Comparison of ENCODE assay signal across 9 cellular contexts in genomic region chr2:5696351-5696740, GRCh38. TPM values are rescaled to one million over a fixed set of nuclear protein-coding genes. Genes with fewer than 3 reads are reported as not detected.
DNase-seq lines count a peak whose midpoint lies in the region; ATAC-seq, FAIRE-seq and TF ChIP-seq lines count a peak whose summit lies in the region.
"Had no signal": no experiment of that assay in that cellular context is flagged by ENCODE, and none has a peak within 500 bp of the region (broad histone marks: within the 10 kb centered on the region; RNA-seq: fewer than 3 reads in every experiment).

No MANE protein-coding gene starts in this region.

- no peak overlapping the region for H3K27ac Mint-ChIP-seq in activated B cell treated with CpG ODN at 0.5 μM for 24 hours

- ATAC-seq in activated B cell treated with CpG ODN at 0.5 μM for 24 hours (ENCODE audit: low read depth) (peak; percentile 10), HG03457 (IDR thresholded peaks at IDR 0.05; ENCODE audit: unreplicated experiment) (no peak)

- no peak for TF ChIP-seq EP300 in transverse colon (IDR thresholded peaks at IDR 0.05; ENCODE audit: low read depth)

- TF ChIP-seq CTCF in activated B cell treated with CpG ODN at 0.5 μM for 24 hours (IDR thresholded peaks at IDR 0.05) (no peak), kidney (IDR thresholded peaks at IDR 0.05; ENCODE audit: borderline replicate concordance, extremely low read depth, insufficient read depth) (no peak), transverse colon (IDR thresholded peaks at IDR 0.05) (no peak), GM20000 (IDR thresholded peaks at IDR 0.05; ENCODE audit: extremely low read depth, missing control alignments) (no peak)

- no peak overlapping the region for H3K4me3 ChIP-seq in kidney (ENCODE audit: low read length in 2 of 2)
- peak overlapping the region; percentile 7 to 45 (median 22) for H3K4me3 ChIP-seq in transverse colon

- TF ChIP-seq POLR2A in transverse colon (IDR thresholded peaks at IDR 0.05): no peak

- POLR2A ChIA-PET in activated B cell treated with CpG ODN at 0.5 μM for 24 hours (lab: Charles Lee): no interaction called here

- FAIRE-seq in kidney (lab: Jason Lieb, UNC) (no peak), HTR-8/SVneo (lab: Jason Lieb, UNC) (no peak)

- H3K4me3 Mint-ChIP-seq in activated B cell treated with CpG ODN at 0.5 μM for 24 hours: peak overlapping the region; percentile 78

- no peaks in the 10 kb centered on the region for H3K9me3 Mint-ChIP-seq in activated B cell treated with CpG ODN at 0.5 μM for 24 hours
- H3K9me3 Mint-ChIP-seq: T-helper 1 cell treated with Interleukin-12 subunit alpha and Interleukin-12 subunit beta and Interleukin-4 antibody, amounts not matched to agents 30 μg/mL and 1 μg/mL, for 36 hours had no signal

- CTCF ChIA-PET in activated B cell treated with CpG ODN at 0.5 μM for 24 hours (lab: Charles Lee): no interaction called here

- 34% methylated on average over 49 of the region's 49 CpGs; no CpG with 5 or more reads in 1 of the 2 donors for WGBS in transverse colon (ENCODE audit: low coverage in 1 of 2), 2 donors

- H3K4me1 Mint-ChIP-seq in activated B cell treated with CpG ODN at 0.5 μM for 24 hours: peaks cover 13% of the 10 kb centered on the region

- H3K4me1 ChIP-seq in kidney (ENCODE audit: control insufficient read depth in 1 of 2, insufficient read depth in 1 of 2, low read depth in 1 of 2, low read length in 2 of 2) (no peaks in the 10 kb centered on the region), transverse colon (peaks cover 0 to 11% (median 6%) of the 10 kb centered on the region in 4 donors)

- H3K27ac ChIP-seq in kidney (ENCODE audit: low read depth in 2 of 2, low read length in 2 of 2) (no peak overlapping the region), transverse colon (peak overlapping the region; percentile 33 to 76 (median 64))

- no peak overlapping the region for H3K9ac ChIP-seq in kidney (ENCODE audit: low read length in 2 of 2)

- in situ Hi-C loops in transverse colon (cut with MboI; ENCODE audit: low pct_ligation_motif_present in 1 of 4, low pct_unique_long_range_greater_than_20kb in 1 of 4, low sequenced_read_pairs in 3 of 4): no loop called here

- H3K27me3 ChIP-seq in transverse colon: peaks cover 86% of the 10 kb centered on the region

- intact Hi-C loops in activated B cell treated with CpG ODN at 0.5 μM for 24 hours (cut with micrococcal nuclease): no loop called here
- intact Hi-C loops in kidney (cut with DNase I): no loop called here
- intact Hi-C loops in transverse colon (cut with DNase I; ENCODE audit: low total_unique reads): no loop called here

- peak; percentile 78 for DNase-seq in NCI-H82 (lab: John Stamatoyannopoulos, UW)
- DNase-seq in NCI-H82 treated with DMSO at 0.1 percent for 48 hours (lab: John Stamatoyannopoulos, UW; ENCODE audit: unreplicated experiment): no peak
- DNase-seq in activated B cell treated with CpG ODN at 0.5 μM for 24 hours: no peak
- DNase-seq in kidney: peak; percentile 73
- DNase-seq in transverse colon: no peak
- no peak for DNase-seq in GM20000 (ENCODE audit: low spot score)
- no peak for DNase-seq in HTR-8/SVneo (ENCODE audit: insufficient read length, low spot score)

- H3K9me3 ChIP-seq in kidney (ENCODE audit: control insufficient read depth in 1 of 2, low read length in 2 of 2): no peaks in the 10 kb centered on the region
- no peaks in the 10 kb centered on the region for H3K9me3 ChIP-seq in transverse colon

- H3K36me3 ChIP-seq in kidney (ENCODE audit: control insufficient read depth in 1 of 2, insufficient read depth in 2 of 2, low read length in 2 of 2) (no peaks in the 10 kb centered on the region), transverse colon (no peaks in the 10 kb centered on the region)

- H3K27me3 Mint-ChIP-seq in activated B cell treated with CpG ODN at 0.5 μM for 24 hours: peaks cover 46% of the 10 kb centered on the region

- H3K36me3 Mint-ChIP-seq in activated B cell treated with CpG ODN at 0.5 μM for 24 hours (ENCODE audit: low read depth): no peaks in the 10 kb centered on the region

RNA-seq across cellular contexts. Expression of gene SOX11, which starts 4.2 kb away (rescaled TPM):
- total RNA-seq in activated B cell treated with CpG ODN at 0.5 μM for 24 hours (0.05 TPM in 1 of 2 replicates, not detected in the other), kidney (0.22 TPM), transverse colon (under 1 TPM; 0.32 to 0.75 (median 0.40) TPM)
- polyA plus RNA-seq in kidney (ENCODE audit: insufficient read depth, low read depth, low replicate concordance): not detected

Comparison
In these comparisons a context has a peak if more than half of its experiments do, and no peak if none do; other contexts are left out.
1. DNase-seq: peak in NCI-H82 (single experiment) and kidney (single experiment); none in NCI-H82 treated with DMSO at 0.1 percent for 48 hours (single experiment), activated B cell treated with CpG ODN at 0.5 μM for 24 hours (single experiment), transverse colon (single experiment), GM20000 (single experiment) and HTR-8/SVneo (single experiment).
2. H3K27ac ChIP-seq: peak in transverse colon (4 of 4); none in kidney (0 of 2).
3. H3K4me3 ChIP-seq: peak in transverse colon (4 of 4); none in kidney (0 of 2).